Comparison of ENCODE assay signal across 1 cellular context in the genomic region with DNA sequence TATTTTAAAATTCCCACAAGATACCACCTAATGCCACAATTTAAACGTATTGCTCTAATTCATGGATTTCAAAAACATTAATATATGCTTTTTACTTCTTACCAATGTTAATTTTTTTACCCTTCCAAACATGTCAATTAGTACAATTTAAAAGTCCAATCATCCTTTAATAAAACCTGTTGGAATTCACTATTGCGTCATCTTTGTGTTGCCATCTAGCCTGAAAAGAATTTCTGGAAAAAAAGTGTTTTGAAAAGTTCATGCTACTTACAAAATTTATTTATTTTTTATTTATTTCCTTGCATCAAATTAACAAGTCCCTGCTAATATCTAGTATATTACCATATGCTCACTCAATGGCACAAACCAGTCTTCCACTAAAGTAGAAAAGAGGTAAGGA.
TF ChIP-seq lines count a peak whose summit lies in the region.

No MANE protein-coding gene starts in this region.

TF ChIP-seq in HepG2, 621 proteins besides CTCF, POLR2A, EP300 and RAD21:
- TF ChIP-seq CEBPG (CRISPR knock-in tag; IDR thresholded peaks at IDR 0.05): peak; percentile 54
- TF ChIP-seq CEBPB (IDR thresholded peaks at IDR 0.05; ENCODE audit: borderline replicate concordance, low read depth, low read length): peak; percentile 59; the same call in 1 of the 2 replicates
